13 cellular contexts compared by ENCODE assay signal in genomic region chr17:66549312-66549705, GRCh38.
DNase-seq lines count a peak whose midpoint lies in the region; ATAC-seq, FAIRE-seq and TF ChIP-seq lines count a peak whose summit lies in the region.
"Had no signal": no experiment of that assay in that cellular context is flagged by ENCODE, and none has a peak within 500 bp of the region (broad histone marks: within the 10 kb centered on the region; RNA-seq: fewer than 3 reads in every experiment).

No MANE protein-coding gene starts in this region.

- no peak for ATAC-seq in HG02623 (IDR thresholded peaks at IDR 0.05; ENCODE audit: unreplicated experiment)
- ATAC-seq: gastrocnemius medialis had no signal

- no peaks in the 10 kb centered on the region for H3K9me2 ChIP-seq in OCI-LY1 (ENCODE audit: low read depth, low read length)

- H3K36me3 ChIP-seq in OCI-LY1 (ENCODE audit: insufficient read depth, low read length) (peaks cover 21% of the 10 kb centered on the region; the same call in 1 of the 2 replicates), kidney (ENCODE audit: control insufficient read depth in 1 of 2, insufficient read depth in 2 of 2, low read length in 2 of 2) (no peaks in the 10 kb centered on the region)
- H3K36me3 ChIP-seq: gastrocnemius medialis, right atrium auricular region, vagina had no signal

- H3K79me2 ChIP-seq in OCI-LY1 (ENCODE audit: insufficient read depth, low read length), result no peaks in the 10 kb centered on the region

- no peak for FAIRE-seq in kidney (lab: Jason Lieb, UNC)
- FAIRE-seq: bronchial epithelial cell had no signal

- H3F3A ChIP-seq in OCI-LY1 (ENCODE audit: insufficient read depth, low read length), result no peaks in the 10 kb centered on the region

- peaks cover 10% of the 10 kb centered on the region; the same call in 1 of the 2 replicates for H3K9me3 ChIP-seq in OCI-LY1 (ENCODE audit: low read length)
- no peaks in the 10 kb centered on the region for H3K9me3 ChIP-seq in kidney (ENCODE audit: control insufficient read depth in 1 of 2, low read length in 2 of 2)
- H3K9me3 ChIP-seq: gastrocnemius medialis, vagina had no signal

- H3K27ac ChIP-seq in OCI-LY1 (ENCODE audit: low read depth, low read length, poor library complexity, severe bottlenecking) (peak overlapping the region; percentile 14), kidney (ENCODE audit: low read depth in 2 of 2, low read length in 2 of 2) (peak overlapping the region in 1 of 2 donors; percentile 47)
- H3K27ac ChIP-seq: gastrocnemius medialis, right atrium auricular region, vagina had no signal

- H3K27me3 ChIP-seq in OCI-LY1 (ENCODE audit: insufficient read depth, low read length), result no peaks in the 10 kb centered on the region
- H3K27me3 ChIP-seq: gastrocnemius medialis, right atrium auricular region, vagina had no signal

- H3K9ac ChIP-seq in OCI-LY1 (ENCODE audit: low read length), result no peak overlapping the region
- no peak overlapping the region for H3K9ac ChIP-seq in kidney (ENCODE audit: low read length in 2 of 2)

- H3K4me2 ChIP-seq in OCI-LY1 (ENCODE audit: low read length), result peak overlapping the region; percentile 8; the same call in 1 of the 2 replicates

- intact Hi-C loops in kidney (cut with DNase I), result no loop called here

- DNase-seq in EH (ENCODE audit: low read depth) (peak; percentile 91), dedifferentiated amniotic fluid mesenchymal stem cell (ENCODE audit: extremely low spot score) (peak; percentile 53), myocyte (ENCODE audit: low read depth) (peak; percentile 46), cerebellum (ENCODE audit: low spot score) (no peak), LoVo (ENCODE audit: low spot score) (no peak), kidney (no peak)
- DNase-seq: gastrocnemius medialis, NCI-H524 treated with DMSO at 0.1 percent for 48 hours had no signal

- no peaks in the 10 kb centered on the region for H4K20me1 ChIP-seq in OCI-LY1 (ENCODE audit: insufficient read depth, low read length)

- no peak for TF ChIP-seq CTCF in OCI-LY1 (IDR thresholded peaks at IDR 0.05; ENCODE audit: low read length)
- no peak for TF ChIP-seq CTCF in kidney (IDR thresholded peaks at IDR 0.05; ENCODE audit: borderline replicate concordance, extremely low read depth, insufficient read depth)

- H2AFZ ChIP-seq in OCI-LY1 (ENCODE audit: low read length), result no peak overlapping the region

- H3K4me3 ChIP-seq in OCI-LY1 (ENCODE audit: low read depth, low read length, poor library complexity, severe bottlenecking), result no peak overlapping the region
- no peak overlapping the region for H3K4me3 ChIP-seq in kidney (ENCODE audit: low read length in 2 of 2)
- H3K4me3 ChIP-seq: gastrocnemius medialis, right atrium auricular region, vagina had no signal

- peaks cover 32% of the 10 kb centered on the region for H3K4me1 ChIP-seq in OCI-LY1 (ENCODE audit: insufficient read depth, low read length, severe bottlenecking)
- H3K4me1 ChIP-seq in kidney (ENCODE audit: control insufficient read depth in 1 of 2, insufficient read depth in 1 of 2, low read depth in 1 of 2, low read length in 2 of 2), result peaks cover 13 to 21% of the 10 kb centered on the region in 2 donors
- H3K4me1 ChIP-seq: gastrocnemius medialis, right atrium auricular region had no signal

Comparison
In these comparisons a context has a peak if more than half of its experiments do, and no peak if none do; other contexts are left out.
1. DNase-seq: peak in EH (single experiment), dedifferentiated amniotic fluid mesenchymal stem cell (single experiment) and myocyte (single experiment); none in cerebellum (single experiment), LoVo (single experiment) and kidney (single experiment).